Comparison of ENCODE assay signal across 8 cellular contexts in the genomic region with DNA sequence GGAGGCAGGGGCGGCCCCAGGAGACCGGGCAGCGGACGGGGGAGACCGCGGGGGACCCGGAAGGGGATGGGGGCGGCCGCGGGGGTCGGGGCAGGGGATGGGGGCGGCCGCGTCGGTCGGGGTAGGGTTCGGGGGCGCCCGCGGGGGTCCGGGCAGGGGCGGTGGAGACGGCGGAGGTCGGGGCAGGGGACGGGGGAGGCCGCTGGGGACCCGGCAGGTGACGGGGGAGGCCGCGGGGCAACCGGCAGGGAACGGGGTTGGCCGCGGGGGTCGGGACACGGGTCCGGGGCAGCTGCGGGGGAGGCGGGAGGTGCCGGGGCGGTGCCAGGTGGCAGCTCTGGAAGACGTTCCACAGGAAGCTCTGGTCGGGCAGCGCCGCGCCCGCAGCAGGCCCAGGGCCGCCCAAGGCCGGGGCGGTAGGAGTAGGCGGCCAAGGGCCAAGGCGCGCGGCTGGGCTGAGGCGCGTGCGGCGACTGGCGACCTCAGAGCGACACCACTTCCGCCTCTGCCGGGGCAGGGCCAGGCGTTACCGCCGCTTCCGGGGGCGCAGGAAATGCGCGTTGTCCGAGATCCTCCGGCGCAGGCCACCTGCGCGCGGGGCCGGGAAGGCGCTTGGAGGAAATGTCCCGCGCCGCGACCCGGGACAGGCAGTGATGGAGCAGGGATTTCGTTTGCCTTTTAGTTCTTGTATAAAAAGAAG. TPM values are rescaled to one million over a fixed set of nuclear protein-coding genes. Genes with fewer than 3 reads are reported as not detected.
DNase-seq lines count a peak whose midpoint lies in the region; ATAC-seq lines count a peak whose summit lies in the region.
"Not testable (repeated sequence)": the region's sequence is repeated elsewhere in the genome, so short reads cannot be mapped to it uniquely, and the experiment has no call there.

No MANE protein-coding gene starts in this region.

- H3K79me1 ChIP-seq in mesenchymal stem cell (replicated peaks; ENCODE audit: low read length, poor library complexity, severe bottlenecking): not testable (repeated sequence)

- not testable (repeated sequence) for H3K9me3 ChIP-seq in BLaER1 treated with 17β-estradiol and CSF1 and Interleukin-3, amounts not matched to agents 10 nM and 100 nM (replicated peaks in 1 of 11); mesenchymal stem cell (ENCODE audit: control insufficient read depth, low read length)

- peak overlapping the region; percentile 72 for H3K4me3 Mint-ChIP-seq in activated T-helper 2 cell treated with anti-CD3 and anti-CD28 coated beads, Interferon-gamma antibody, Interleukin-2, Interleukin-4, amounts not matched to agents 10 μg/mL and 5 μg/mL and 100 μg/mL, durations not matched to agents 14 hours and 24 hours and 36 hours (ENCODE audit: low read depth)

- not testable (repeated sequence) for H4K20me1 ChIP-seq in BLaER1 treated with 17β-estradiol and CSF1 and Interleukin-3, amounts not matched to agents 10 nM and 100 nM

- not testable (repeated sequence) for H3K14ac ChIP-seq in mesenchymal stem cell (ENCODE audit: low read length in 2 of 2)

- not testable (repeated sequence) for H2AFZ ChIP-seq in mesenchymal stem cell (ENCODE audit: low read depth, low read length)

- intact Hi-C loops in activated T-helper 2 cell treated with anti-CD3 and anti-CD28 coated beads, Interferon-gamma antibody, Interleukin-2, Interleukin-4, amounts not matched to agents 10 μg/mL and 5 μg/mL and 100 μg/mL, durations not matched to agents 14 hours and 24 hours and 36 hours (cut with micrococcal nuclease): loop anchor here (5.0 kb wide), 1 partner anchor 47 kb away; the partner anchor contains the start of gene TNK2

- H2BK15ac ChIP-seq in mesenchymal stem cell (ENCODE audit: low read depth, poor library complexity, severe bottlenecking): not testable (repeated sequence)

- H4K8ac ChIP-seq in mesenchymal stem cell (ENCODE audit: low read length): not testable (repeated sequence)

- not testable (repeated sequence) for H3K23ac ChIP-seq in mesenchymal stem cell (ENCODE audit: low read length in 2 of 2)

- not testable (repeated sequence) for H2BK120ac ChIP-seq in mesenchymal stem cell (ENCODE audit: low read depth, low read length)

- H3K27me3 Mint-ChIP-seq in activated T-helper 2 cell treated with anti-CD3 and anti-CD28 coated beads, Interferon-gamma antibody, Interleukin-2, Interleukin-4, amounts not matched to agents 10 μg/mL and 5 μg/mL and 100 μg/mL, durations not matched to agents 14 hours and 24 hours and 36 hours (ENCODE audit: low read depth): not testable (repeated sequence)

- H3K27ac ChIP-seq in BLaER1 treated with 17β-estradiol and CSF1 and Interleukin-3, amounts not matched to agents 10 nM and 100 nM: peak overlapping the region in 2 of 11 experiments; percentile 48 to 56; a peak in 2 of 22 replicates
- H3K27ac ChIP-seq in mesenchymal stem cell (ENCODE audit: low read length, poor library complexity, severe bottlenecking): not testable (repeated sequence)

- not testable (repeated sequence) for H3K9me3 Mint-ChIP-seq in activated T-helper 2 cell treated with anti-CD3 and anti-CD28 coated beads, Interferon-gamma antibody, Interleukin-2, Interleukin-4, amounts not matched to agents 10 μg/mL and 5 μg/mL and 100 μg/mL, durations not matched to agents 14 hours and 24 hours and 36 hours

- peaks cover 7 to 44% (median 19%) of the 10 kb centered on the region in 10 experiments for H3K4me1 ChIP-seq in BLaER1 treated with 17β-estradiol and CSF1 and Interleukin-3, amounts not matched to agents 10 nM and 100 nM
- not testable (repeated sequence) for H3K4me1 ChIP-seq in mesenchymal stem cell (ENCODE audit: control insufficient read depth, insufficient read depth, low read depth, low read length)

- H3K9ac ChIP-seq in BLaER1 treated with 17β-estradiol and CSF1 and Interleukin-3, amounts not matched to agents 10 nM and 100 nM: peak overlapping the region in 3 of 11 experiments; percentile 47 to 54 (median 52); a peak in 3 of 22 replicates
- peak overlapping the region; percentile 48 for H3K9ac ChIP-seq in mesenchymal stem cell (ENCODE audit: low read length)

- not testable (repeated sequence) for H4K91ac ChIP-seq in mesenchymal stem cell (ENCODE audit: low read length)

- not testable (repeated sequence) for H3K18ac ChIP-seq in mesenchymal stem cell (ENCODE audit: low read depth in 1 of 2, low read length in 2 of 2)

- peak; percentile 78 for DNase-seq in GM19240 (ENCODE audit: insufficient read length, low spot score)
- DNase-seq in RPMI7951 (ENCODE audit: low read depth): peak; percentile 39
- peak; percentile 84 for DNase-seq in activated T-helper 2 cell treated with anti-CD3 and anti-CD28 coated beads, Interferon-gamma antibody, Interleukin-2, Interleukin-4, amounts not matched to agents 10 μg/mL and 5 μg/mL and 100 μg/mL, durations not matched to agents 14 hours and 24 hours and 36 hours (ENCODE audit: low spot score)
- peak; percentile 68 for DNase-seq in fibroblast of gingiva (ENCODE audit: low read depth)
- peak; percentile 44 for DNase-seq in mesenchymal stem cell
- peak; percentile 66 to 68 for DNase-seq in stimulated activated CD4-positive, alpha-beta T cell treated with anti-CD3 and anti-CD28 coated beads, Interleukin-4, amount 100 ng/mL, for 4 hours

- ATAC-seq in HG03066 (IDR thresholded peaks at IDR 0.05; ENCODE audit: low read depth, unreplicated experiment): peak; percentile 98

- H2BK5ac ChIP-seq in mesenchymal stem cell (ENCODE audit: low read depth, low read length, poor library complexity, severe bottlenecking): not testable (repeated sequence)

- not testable (repeated sequence) for H3K4ac ChIP-seq in mesenchymal stem cell (ENCODE audit: low read depth in 1 of 2, low read length in 2 of 2)

- H3K36me3 Mint-ChIP-seq in activated T-helper 2 cell treated with anti-CD3 and anti-CD28 coated beads, Interferon-gamma antibody, Interleukin-2, Interleukin-4, amounts not matched to agents 10 μg/mL and 5 μg/mL and 100 μg/mL, durations not matched to agents 14 hours and 24 hours and 36 hours (ENCODE audit: low read depth): peaks cover 46% of the 10 kb centered on the region

- no CpG with 5 or more reads among the region's 84 CpGs for WGBS in mesenchymal stem cell

- not testable (repeated sequence) for H3K4me2 ChIP-seq in BLaER1 treated with 17β-estradiol and CSF1 and Interleukin-3, amounts not matched to agents 10 nM and 100 nM; mesenchymal stem cell (ENCODE audit: low read length, poor library complexity, severe bottlenecking)

- H3K27ac Mint-ChIP-seq in activated T-helper 2 cell treated with anti-CD3 and anti-CD28 coated beads, Interferon-gamma antibody, Interleukin-2, Interleukin-4, amounts not matched to agents 10 μg/mL and 5 μg/mL and 100 μg/mL, durations not matched to agents 14 hours and 24 hours and 36 hours: peak overlapping the region; percentile 78

- H3K4me1 Mint-ChIP-seq in activated T-helper 2 cell treated with anti-CD3 and anti-CD28 coated beads, Interferon-gamma antibody, Interleukin-2, Interleukin-4, amounts not matched to agents 10 μg/mL and 5 μg/mL and 100 μg/mL, durations not matched to agents 14 hours and 24 hours and 36 hours (ENCODE audit: low read depth): peaks cover 42% of the 10 kb centered on the region

- H3K27me3 ChIP-seq in BLaER1 treated with 17β-estradiol and CSF1 and Interleukin-3, amounts not matched to agents 10 nM and 100 nM; mesenchymal stem cell (ENCODE audit: control insufficient read depth in 1 of 2, insufficient read depth in 1 of 2, low read length in 2 of 2): not testable (repeated sequence)

- H2AK5ac ChIP-seq in mesenchymal stem cell (ENCODE audit: low read length, severe bottlenecking): not testable (repeated sequence)

- H2BK12ac ChIP-seq in mesenchymal stem cell (ENCODE audit: low read length in 2 of 2): not testable (repeated sequence)

- H3K36me3 ChIP-seq in BLaER1 treated with 17β-estradiol and CSF1 and Interleukin-3, amounts not matched to agents 10 nM and 100 nM: peaks cover 0 to 15% (median 9%) of the 10 kb centered on the region in 11 experiments; a peak in 13 of 22 replicates
- peaks cover 8 to 11% of the 10 kb centered on the region in 2 experiments for H3K36me3 ChIP-seq in mesenchymal stem cell (ENCODE audit: control insufficient read depth in 1 of 2, insufficient read depth in 2 of 2, low read depth in 1 of 2, low read length in 2 of 2)

- peak overlapping the region in 6 of 10 experiments; percentile 29 to 61 (median 43); a peak in 8 of 20 replicates for H3K4me3 ChIP-seq in BLaER1 treated with 17β-estradiol and CSF1 and Interleukin-3, amounts not matched to agents 10 nM and 100 nM
- H3K4me3 ChIP-seq in mesenchymal stem cell (ENCODE audit: insufficient read depth in 1 of 2, low read depth in 1 of 2, low read length in 2 of 2): peak overlapping the region; percentile 57 to 60

RNA-seq across cellular contexts. Expression of gene TNK2, which starts 45.9 kb away (rescaled TPM):
- 7.1 and 8.7 TPM in 2 replicates for total RNA-seq in RPMI7951 (2014; rRNA removed; shearing (Covaris generic))
- 122 and 123 TPM in 2 replicates for total RNA-seq in activated T-helper 2 cell treated with anti-CD3 and anti-CD28 coated beads, Interferon-gamma antibody, Interleukin-2, Interleukin-4, amounts not matched to agents 10 μg/mL and 5 μg/mL and 100 μg/mL, durations not matched to agents 14 hours and 24 hours and 36 hours
- polyA plus RNA-seq in mesenchymal stem cell (2013, experiment 1 of 2): 11.7 TPM
- polyA plus RNA-seq in mesenchymal stem cell (2013, experiment 2 of 2): 11.4 TPM

Comparison
In these comparisons a context has a peak if more than half of its experiments do, and no peak if none do; other contexts are left out.
1. RNA of gene TNK2, which starts 45.9 kb away (total RNA-seq): 122 to 123 TPM in activated T-helper 2 cell treated with anti-CD3 and anti-CD28 coated beads, Interferon-gamma antibody, Interleukin-2, Interleukin-4, amounts not matched to agents 10 μg/mL and 5 μg/mL and 100 μg/mL, durations not matched to agents 14 hours and 24 hours and 36 hours; 7.1 to 8.7 TPM in RPMI7951; every median in the first group is over 10 times any median in the second.
2. Peak in every context shown above with its lines, with median percentiles within 50 percentile points of each other: DNase-seq.